Comparison of ENCODE assay signal across 24 cellular contexts in the genomic region with DNA sequence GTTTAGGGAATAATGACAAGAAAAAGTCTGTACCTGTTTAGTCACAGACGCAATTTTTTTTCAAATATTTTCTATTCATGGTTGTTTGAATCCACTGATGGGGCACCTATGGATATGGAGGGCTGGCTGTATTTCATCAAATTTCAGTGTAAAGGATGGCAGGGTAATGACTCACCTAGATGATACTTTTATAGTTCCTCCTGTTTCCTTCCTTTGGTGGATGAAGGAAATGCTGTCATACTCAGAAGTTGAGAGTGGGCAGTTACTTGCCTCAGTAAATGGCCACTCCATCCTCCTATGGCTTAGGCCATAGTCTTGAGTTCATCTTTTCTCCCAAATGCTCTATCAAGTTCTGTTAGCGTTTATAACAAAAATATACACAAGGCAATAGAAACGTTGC. TPM values are rescaled to one million over a fixed set of nuclear protein-coding genes. Genes with fewer than 3 reads are reported as not detected.
DNase-seq lines count a peak whose midpoint lies in the region; ATAC-seq, FAIRE-seq and TF ChIP-seq lines count a peak whose summit lies in the region.
"Had no signal": no experiment of that assay in that cellular context is flagged by ENCODE, and none has a peak within 500 bp of the region (broad histone marks: within the 10 kb centered on the region; RNA-seq: fewer than 3 reads in every experiment).

No MANE protein-coding gene starts in this region.

- no peak for TF ChIP-seq POLR2A in H54 (IDR thresholded peaks at IDR 0.05; ENCODE audit: low read depth, low read length)
- TF ChIP-seq POLR2A in NB4 (IDR thresholded peaks at IDR 0.05; ENCODE audit: extremely low read depth, insufficient read length), result no peak

- no peak for TF ChIP-seq CTCF in NB4 (IDR thresholded peaks at IDR 0.05; ENCODE audit: low read depth, low read length)

- DNase-seq in A172 (ENCODE audit: low spot score), result peak; percentile 31
- DNase-seq in H54 (ENCODE audit: insufficient read length, low spot score), result no peak
- peak; percentile 35 for DNase-seq in NB4 (ENCODE audit: low read depth)
- DNase-seq in dermis blood vessel endothelial cell, result peak; percentile 54
- DNase-seq in AG20443 (ENCODE audit: low spot score), result no peak
- DNase-seq in DMS153 treated with DMSO at 0.1 percent for 48 hours (lab: John Stamatoyannopoulos, UW; ENCODE audit: unreplicated experiment), result no peak
- DNase-seq in anterior cingulate cortex (lab: John Stamatoyannopoulos, UW), result no peak
- DNase-seq: Caco-2; CD4-positive, alpha-beta T cell; DMS153; NCI-H1048; NCI-H1436 treated with DMSO at 0.1 percent for 48 hours; NCI-H2029 treated with DMSO at 0.1 percent for 48 hours; NCI-H510A; NCI-H748 treated with DMSO at 0.1 percent for 48 hours; NK-92 treated with Interleukin-12 subunit alpha and Interleukin-12 subunit beta, amount 100 ng/mL, for 24 hours; SHP77 treated with DMSO at 0.1 percent for 48 hours had no signal

- peak; percentile 70 for FAIRE-seq in H54 (lab: Jason Lieb, UNC)
- FAIRE-seq: A204.1, K562, RCC 7860 had no signal

- no peak overlapping the region for H3K4me3 ChIP-seq in NB4 (ENCODE audit: low read depth, low read length)
- H3K4me3 ChIP-seq: K562 had no signal

- ATAC-seq in HG02885 (IDR thresholded peaks at IDR 0.05; ENCODE audit: poor library complexity, unreplicated experiment), result no peak
- ATAC-seq: HCT116, K562 had no signal

RNA-seq across cellular contexts. Expression of a gene that starts 18.9 kb away (rescaled TPM):
- total RNA-seq in A172 (2014; rRNA removed; shearing (Covaris generic)), result not detected in 2 replicates
- total RNA-seq in dermis blood vessel endothelial cell, result not detected in 2 replicates
- total RNA-seq: Caco-2; CD4-positive, alpha-beta T cell; K562; MCF 10A; T-helper 1 cell treated with Interleukin-12 subunit alpha and Interleukin-12 subunit beta and Interleukin-4 antibody, amounts not matched to agents 30 ng/mL and 1 ng/mL, for 36 hours had no signal

Comparison
In these comparisons a context has a peak if more than half of its experiments do, and no peak if none do; other contexts are left out.
1. DNase-seq: peak in A172 (single experiment), NB4 (single experiment) and dermis blood vessel endothelial cell (single experiment); none in H54 (single experiment), AG20443 (single experiment), DMS153 treated with DMSO at 0.1 percent for 48 hours (single experiment) and anterior cingulate cortex (0 of 58).